Comparison of ENCODE assay signal across 20 cellular contexts in genomic region chr6:41153992-41154625, GRCh38. TPM values are rescaled to one million over a fixed set of nuclear protein-coding genes. Genes with fewer than 3 reads are reported as not detected.
"Had no signal": no experiment of that assay in that cellular context is flagged by ENCODE, and none has a peak within 500 bp of the region (broad histone marks: within the 10 kb centered on the region; RNA-seq: fewer than 3 reads in every experiment).

Gene TREML1, minus strand, starts transcription at chr6:41154347. Its CDS starts 59 bp downstream, at chr6:41154288.

- FAIRE-seq: colon, endometrium had no signal

- H3K4me1 ChIP-seq: heart right ventricle, tibial artery had no signal

- H3K4me3 ChIP-seq: heart right ventricle, tibial artery had no signal

- H3K9me3 ChIP-seq: heart right ventricle, tibial artery had no signal

- DNase-seq: activated CD4-positive, alpha-beta memory T cell treated with anti-CD3 and anti-CD28 coated beads for 36 hours; activated naive CD8-positive, alpha-beta T cell treated with anti-CD3 and anti-CD28 coated beads for 36 hours; activated T-cell treated with anti-CD3 and anti-CD28 coated beads for 4 hours; amygdala; caudate nucleus; heart right ventricle; immature natural killer cell; occipital lobe; retina; stimulated activated CD4-positive, alpha-beta T cell treated with anti-CD3 and anti-CD28 coated beads, Interleukin-12 subunit alpha, Interleukin-12 subunit beta, amount 100 ng/mL, for 4 hours; stimulated activated CD4-positive, alpha-beta T cell treated with anti-CD3 and anti-CD28 coated beads, Interleukin-1b, Interleukin-23, amount 100 ng/mL, for 48 hours; stimulated activated CD8-positive, alpha-beta memory T cell treated with anti-CD3 and anti-CD28 coated beads, Interleukin-4, amount 100 ng/mL, for 48 hours; stimulated activated naive CD8-positive, alpha-beta T cell treated with anti-CD3 and anti-CD28 coated beads, Interleukin-15, Interleukin-2, amounts not matched to agents 100 U/mL and 50 U/mL, for 24 hours; substantia nigra; T-helper 2 cell; tibial artery had no signal

- H3K27ac ChIP-seq: heart right ventricle, tibial artery had no signal

RNA-seq across cellular contexts. Expression of gene TREML1, which starts in this region (rescaled TPM):
- total RNA-seq: activated CD4-positive, alpha-beta memory T cell treated with anti-CD3 and anti-CD28 coated beads for 36 hours; activated naive CD8-positive, alpha-beta T cell treated with anti-CD3 and anti-CD28 coated beads for 36 hours; activated T-helper 1 cell treated with anti-CD3 and anti-CD28 coated beads, Interleukin-12 subunit alpha, Interleukin-12 subunit beta, Interleukin-2, Interleukin-4 antibody, amounts not matched to agents 30 ng/mL and 10 ng/mL and 1 ng/mL, durations not matched to agents 14 hours and 24 hours and 36 hours; occipital lobe had no signal
- polyA plus RNA-seq: urinary bladder had no signal
